In the genomic region with DNA sequence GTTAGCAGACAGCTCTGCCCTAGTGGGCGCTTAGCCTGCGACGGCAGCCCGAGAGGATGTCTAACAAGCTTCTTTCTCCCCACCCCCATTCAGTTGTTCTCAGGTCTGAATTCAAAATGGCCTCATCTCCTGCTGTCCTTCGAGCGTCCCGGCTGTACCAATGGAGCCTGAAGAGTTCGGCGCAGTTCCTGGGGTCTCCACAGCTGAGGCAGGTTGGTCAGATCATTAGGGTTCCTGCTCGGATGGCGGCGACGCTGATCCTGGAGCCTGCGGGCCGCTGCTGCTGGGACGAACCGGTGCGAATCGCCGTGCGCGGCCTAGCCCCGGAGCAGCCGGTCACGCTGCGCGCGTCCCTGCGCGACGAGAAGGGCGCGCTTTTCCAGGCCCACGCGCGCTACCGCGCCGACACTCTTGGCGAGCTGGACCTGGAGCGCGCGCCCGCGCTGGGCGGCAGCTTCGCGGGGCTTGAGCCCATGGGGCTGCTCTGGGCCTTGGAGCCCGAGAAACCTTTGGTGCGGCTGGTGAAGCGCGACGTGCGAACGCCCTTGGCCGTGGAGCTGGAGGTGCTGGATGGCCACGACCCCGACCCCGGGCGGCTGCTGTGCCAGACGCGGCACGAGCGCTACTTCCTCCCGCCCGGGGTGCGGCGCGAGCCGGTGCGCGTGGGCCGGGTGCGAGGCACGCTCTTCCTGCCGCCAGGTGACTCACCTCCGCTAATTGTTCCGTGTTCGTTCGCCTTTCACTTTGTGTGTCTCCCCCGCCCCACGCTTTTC, we compare ENCODE assay signal across 8 cellular contexts. TPM values are rescaled to one million over a fixed set of nuclear protein-coding genes. Genes with fewer than 3 reads are reported as not detected.
A peak's percentile ranks its signal among the peaks of the same experiment; 100 is the strongest.
DNase-seq lines count a peak whose midpoint lies in the region; ATAC-seq lines count a peak whose summit lies in the region.
"Not testable (repeated sequence)": the region's sequence is repeated elsewhere in the genome, so short reads cannot be mapped to it uniquely, and the experiment has no call there.

A gene with protein sequence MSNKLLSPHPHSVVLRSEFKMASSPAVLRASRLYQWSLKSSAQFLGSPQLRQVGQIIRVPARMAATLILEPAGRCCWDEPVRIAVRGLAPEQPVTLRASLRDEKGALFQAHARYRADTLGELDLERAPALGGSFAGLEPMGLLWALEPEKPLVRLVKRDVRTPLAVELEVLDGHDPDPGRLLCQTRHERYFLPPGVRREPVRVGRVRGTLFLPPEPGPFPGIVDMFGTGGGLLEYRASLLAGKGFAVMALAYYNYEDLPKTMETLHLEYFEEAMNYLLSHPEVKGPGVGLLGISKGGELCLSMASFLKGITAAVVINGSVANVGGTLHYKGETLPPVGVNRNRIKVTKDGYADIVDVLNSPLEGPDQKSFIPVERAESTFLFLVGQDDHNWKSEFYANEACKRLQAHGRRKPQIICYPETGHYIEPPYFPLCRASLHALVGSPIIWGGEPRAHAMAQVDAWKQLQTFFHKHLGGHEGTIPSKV (plus strand): TSS at position 29 of the 773 bp plus-strand sequence. CDS start 28 bp downstream, at position 57.

- peak within 1 kb of the TSS; percentile 82 for H3K4me3 ChIP-seq in CD4-positive, CD25-positive, alpha-beta regulatory T cell (ENCODE audit: low read depth, low read length)
- peak within 1 kb of the TSS; percentile 45 for H3K4me3 ChIP-seq in NT2/D1 (ENCODE audit: insufficient read length, low read depth)
- H3K4me3 ChIP-seq in endocrine pancreas (ENCODE audit: control insufficient read depth, insufficient read depth, low read length): peak within 1 kb of the TSS; percentile 57

- H3K36me3 Mint-ChIP-seq in CD4-positive, CD25-positive, alpha-beta regulatory T cell: peaks cover 22% of the 10 kb centered on the region
- not testable (repeated sequence) for H3K36me3 Mint-ChIP-seq in memory B cell

- peaks cover 38% of the 10 kb centered on the region for H3K4me1 ChIP-seq in CD4-positive, CD25-positive, alpha-beta regulatory T cell (ENCODE audit: control insufficient read depth, insufficient read depth, low read length, poor library complexity, severe bottlenecking)
- not testable (repeated sequence) for H3K4me1 ChIP-seq in NT2/D1 (ENCODE audit: insufficient read depth, insufficient read length); endocrine pancreas (ENCODE audit: control insufficient read depth, insufficient read depth, low read length)

- peak within 1 kb of the TSS; percentile 96 to 98 (median 97) for H3K4me3 Mint-ChIP-seq in CD4-positive, CD25-positive, alpha-beta regulatory T cell
- H3K4me3 Mint-ChIP-seq in memory B cell: peak within 1 kb of the TSS; percentile 96

- H3K27ac ChIP-seq in CD4-positive, CD25-positive, alpha-beta regulatory T cell (ENCODE audit: insufficient read depth, low read length, poor library complexity, severe bottlenecking): peak within 1 kb of the TSS; percentile 79

- DNase-seq in CD4-positive, CD25-positive, alpha-beta regulatory T cell: peak; percentile 66 to 90 (median 74)
- peak; percentile 56 for DNase-seq in HT1080 (ENCODE audit: low read depth)
- peak; percentile 59 for DNase-seq in NT2/D1 (ENCODE audit: low read depth, low spot score)
- peak; percentile 62 for DNase-seq in activated CD8-positive, alpha-beta memory T cell treated with anti-CD3 and anti-CD28 coated beads, Interleukin-2, amount 50 U/mL, for 24 hours (ENCODE audit: extremely low read depth)
- DNase-seq in memory B cell (ENCODE audit: low spot score in 2 of 2): peak; percentile 59 to 61
- DNase-seq in stimulated activated CD4-positive, alpha-beta T cell treated with anti-CD3 and anti-CD28 coated beads, TNF-alpha, amount 100 ng/mL, for 4 hours (ENCODE audit: low read depth in 3 of 3): peak; percentile 75 to 81 (median 81)

- H3K9ac ChIP-seq in NT2/D1 (ENCODE audit: insufficient read length, low read depth) (peak within 1 kb of the TSS; percentile 81), endocrine pancreas (ENCODE audit: control insufficient read depth, insufficient read depth, low read length) (peak within 1 kb of the TSS; percentile 57)

- not testable (repeated sequence) for H3K36me3 ChIP-seq in CD4-positive, CD25-positive, alpha-beta regulatory T cell (ENCODE audit: control insufficient read depth, insufficient read depth, low read length); NT2/D1 (ENCODE audit: insufficient read depth, insufficient read length, low read length); endocrine pancreas (ENCODE audit: control insufficient read depth, insufficient read depth, low read length)

- peak within 1 kb of the TSS; percentile 92 to 99 (median 96) for H3K27ac Mint-ChIP-seq in CD4-positive, CD25-positive, alpha-beta regulatory T cell
- peak within 1 kb of the TSS; percentile 94 for H3K27ac Mint-ChIP-seq in memory B cell

- H3K4me1 Mint-ChIP-seq in CD4-positive, CD25-positive, alpha-beta regulatory T cell: peaks cover 22 to 60% (median 39%) of the 10 kb centered on the region in 4 donors
- peaks cover 24% of the 10 kb centered on the region for H3K4me1 Mint-ChIP-seq in memory B cell

- peak; percentile 80 to 84 for ATAC-seq in CD4-positive, CD25-positive, alpha-beta regulatory T cell (ENCODE audit: low read depth in 2 of 2)
- ATAC-seq in GM19438 (IDR thresholded peaks at IDR 0.05; ENCODE audit: low read depth, unreplicated experiment) (peak; percentile 50), memory B cell (ENCODE audit: low read depth) (peak; percentile 68)

- H3K9me3 ChIP-seq in CD4-positive, CD25-positive, alpha-beta regulatory T cell (ENCODE audit: control insufficient read depth in 2 of 2, low read length in 2 of 2); NT2/D1 (ENCODE audit: insufficient read depth, low read length); endocrine pancreas (ENCODE audit: control insufficient read depth, low read length): not testable (repeated sequence)

- H3K9me3 Mint-ChIP-seq in CD4-positive, CD25-positive, alpha-beta regulatory T cell; memory B cell: not testable (repeated sequence)

- H3K27me3 Mint-ChIP-seq in CD4-positive, CD25-positive, alpha-beta regulatory T cell; memory B cell: not testable (repeated sequence)

- H3K27me3 ChIP-seq in CD4-positive, CD25-positive, alpha-beta regulatory T cell (ENCODE audit: control insufficient read depth, insufficient read depth, low read length); NT2/D1 (ENCODE audit: insufficient read depth, insufficient read length); endocrine pancreas (ENCODE audit: control insufficient read depth, insufficient read depth, low read length): not testable (repeated sequence)

RNA-seq across cellular contexts. Expression of the gene that starts here (rescaled TPM):
- 15.4 TPM for total RNA-seq in CD4-positive, CD25-positive, alpha-beta regulatory T cell
- polyA plus RNA-seq in CD4-positive, CD25-positive, alpha-beta regulatory T cell: 10 to 100 TPM; 34.4 to 44.2 (median 40.7) TPM
- 12.8 and 13.7 TPM in 2 replicates for total RNA-seq in HT1080 (2014; rRNA removed; shearing (Covaris generic))
- polyA plus RNA-seq in HT1080 (2015; cell fraction: cytosol; rRNA removed): 4.1 and 5.3 TPM in 2 replicates
- polyA plus RNA-seq in HT1080 (2015; cell fraction: nucleus; rRNA removed): 6.7 and 10.0 TPM in 2 replicates

Comparison
In these comparisons a context has a peak if more than half of its experiments do, and no peak if none do; other contexts are left out.
1. Peak in every context shown above with its lines: DNase-seq, ATAC-seq, H3K4me3 ChIP-seq and H3K27ac ChIP-seq.